In genomic region chr3:10707089-10707983, GRCh38 we compare ENCODE assay signal across 11 cellular contexts.
A peak's percentile ranks its signal among the peaks of the same experiment; 100 is the strongest.
DNase-seq lines count a peak whose midpoint lies in the region; ATAC-seq and TF ChIP-seq lines count a peak whose summit lies in the region.
"Had no signal": no experiment of that assay in that cellular context is flagged by ENCODE, and none has a peak within 500 bp of the region (broad histone marks: within the 10 kb centered on the region; RNA-seq: fewer than 3 reads in every experiment).

No MANE protein-coding gene starts in this region.

- H3K4me3 ChIP-seq in iPS-11a (ENCODE audit: low read depth, low read length) (peak overlapping the region; percentile 34), BE2C (ENCODE audit: low read depth, low read length) (no peak overlapping the region; the same call in none of the 2 replicates)

- H3K27ac Mint-ChIP-seq in WTC11: no peak overlapping the region
- no peak overlapping the region for H3K27ac Mint-ChIP-seq in stimulated activated effector memory CD8-positive, alpha-beta T cell treated with anti-CD3 and anti-CD28 coated beads, Interleukin-12 subunit alpha, Interleukin-12 subunit beta, amount 100 ng/mL, for 72 hours

- H3K36me3 Mint-ChIP-seq in WTC11: no peaks in the 10 kb centered on the region
- H3K36me3 Mint-ChIP-seq in stimulated activated effector memory CD8-positive, alpha-beta T cell treated with anti-CD3 and anti-CD28 coated beads, Interleukin-12 subunit alpha, Interleukin-12 subunit beta, amount 100 ng/mL, for 72 hours: no peaks in the 10 kb centered on the region

- CTCF ChIA-PET in WTC11 (lab: Charles Lee): interaction anchor here (1.0 to 1.8 kb wide), 10 partner anchors 19 to 373 kb away, joined by 3 to 10 read pairs (median 4); partner anchors contain the start of gene ATP2B2

- no peaks in the 10 kb centered on the region for H3K9me3 Mint-ChIP-seq in WTC11
- H3K9me3 Mint-ChIP-seq in stimulated activated effector memory CD8-positive, alpha-beta T cell treated with anti-CD3 and anti-CD28 coated beads, Interleukin-12 subunit alpha, Interleukin-12 subunit beta, amount 100 ng/mL, for 72 hours: no peaks in the 10 kb centered on the region

- H3K4me3 Mint-ChIP-seq in WTC11: peak overlapping the region; percentile 75
- H3K4me3 Mint-ChIP-seq in stimulated activated effector memory CD8-positive, alpha-beta T cell treated with anti-CD3 and anti-CD28 coated beads, Interleukin-12 subunit alpha, Interleukin-12 subunit beta, amount 100 ng/mL, for 72 hours: peak overlapping the region; percentile 41

- ATAC-seq in WTC11: peak; percentile 10
- ATAC-seq in stimulated activated effector memory CD8-positive, alpha-beta T cell treated with anti-CD3 and anti-CD28 coated beads, Interleukin-12 subunit alpha, Interleukin-12 subunit beta, amount 100 ng/mL, for 72 hours: no peak

- H3K27me3 ChIP-seq in BE2C: peaks cover 13% of the 10 kb centered on the region

- POLR2A ChIA-PET in WTC11 (lab: Charles Lee): no interaction called here

- peak; percentile 17 for DNase-seq in NCI-H748 (lab: John Stamatoyannopoulos, UW; ENCODE audit: unreplicated experiment)
- DNase-seq in NCI-H748 treated with DMSO at 0.1 percent for 48 hours (lab: John Stamatoyannopoulos, UW): no peak
- DNase-seq in WTC11 (ENCODE audit: low spot score): peak; percentile 38
- no peak for DNase-seq in stimulated activated effector memory CD8-positive, alpha-beta T cell treated with anti-CD3 and anti-CD28 coated beads, Interleukin-12 subunit alpha, Interleukin-12 subunit beta, amount 100 ng/mL, for 72 hours (ENCODE audit: low spot score in 2 of 2)
- DNase-seq in middle frontal gyrus (ENCODE audit: extremely low spot score, low spot score): no peak
- DNase-seq in COLO829 (ENCODE audit: low spot score): no peak
- no peak for DNase-seq in BE2C
- DNase-seq: NCI-H1694 treated with DMSO at 0.1 percent for 48 hours, SHP77 treated with DMSO at 0.1 percent for 48 hours, sigmoid colon had no signal

- no peaks in the 10 kb centered on the region for H3K36me3 ChIP-seq in BE2C
- H3K36me3 ChIP-seq: sigmoid colon had no signal

- peaks cover 24% of the 10 kb centered on the region for H3K4me1 Mint-ChIP-seq in WTC11
- peaks cover 25% of the 10 kb centered on the region for H3K4me1 Mint-ChIP-seq in stimulated activated effector memory CD8-positive, alpha-beta T cell treated with anti-CD3 and anti-CD28 coated beads, Interleukin-12 subunit alpha, Interleukin-12 subunit beta, amount 100 ng/mL, for 72 hours

- peaks cover 77% of the 10 kb centered on the region for H3K27me3 Mint-ChIP-seq in WTC11 (ENCODE audit: low read depth)

- H3K9me3 ChIP-seq in BE2C: no peaks in the 10 kb centered on the region
- H3K9me3 ChIP-seq: sigmoid colon had no signal

- no peaks in the 10 kb centered on the region for H3K4me1 ChIP-seq in BE2C

- TF ChIP-seq CTCF in WTC11 (IDR thresholded peaks at IDR 0.05) (no peak), BE2C (IDR thresholded peaks at IDR 0.05; ENCODE audit: low read depth, low read length) (no peak)

TF ChIP-seq in WTC11, 78 proteins besides CTCF, POLR2A, EP300 and RAD21:
- TF ChIP-seq HMGXB4 (CRISPR knock-in tag; IDR thresholded peaks at IDR 0.05): 0 out of 2 replicates have a peak, but pooled peaks have one; percentile 27
- TF ChIP-seq NR3C1 (CRISPR knock-in tag; conservative IDR thresholded peaks at IDR 0.05; ENCODE audit: low read depth): no peak
- no peak for TF ChIP-seq RORB (CRISPR knock-in tag; IDR thresholded peaks at IDR 0.05)

Comparison
In these comparisons a context has a peak if more than half of its experiments do, and no peak if none do; other contexts are left out.
1. DNase-seq: peak in NCI-H748 (single experiment) and WTC11 (single experiment); none in NCI-H748 treated with DMSO at 0.1 percent for 48 hours (single experiment), stimulated activated effector memory CD8-positive, alpha-beta T cell treated with anti-CD3 and anti-CD28 coated beads, Interleukin-12 subunit alpha, Interleukin-12 subunit beta, amount 100 ng/mL, for 72 hours (0 of 2), middle frontal gyrus (single experiment), COLO829 (single experiment) and BE2C (single experiment).